Comparison of ENCODE assay signal across 9 cellular contexts in genomic region chr17:78409191-78409621, GRCh38. TPM values are rescaled to one million over a fixed set of nuclear protein-coding genes. Genes with fewer than 3 reads are reported as not detected.
DNase-seq lines count a peak whose midpoint lies in the region; ATAC-seq and TF ChIP-seq lines count a peak whose summit lies in the region.
"Had no signal": no experiment of that assay in that cellular context is flagged by ENCODE, and none has a peak within 500 bp of the region (broad histone marks: within the 10 kb centered on the region; RNA-seq: fewer than 3 reads in every experiment).

No MANE protein-coding gene starts in this region.

- peaks cover 24% of the 10 kb centered on the region for H3K4me1 ChIP-seq in CD8-positive, alpha-beta memory T cell (ENCODE audit: insufficient read depth, low read length)
- H3K4me1 ChIP-seq in lung (ENCODE audit: control insufficient read depth in 2 of 2, insufficient read depth in 2 of 2, low read length in 2 of 2): peaks cover 30 to 54% of the 10 kb centered on the region in 2 donors

- TF ChIP-seq CTCF in LNCaP clone FGC (IDR thresholded peaks at IDR 0.05; ENCODE audit: control insufficient read depth, extremely low read depth, insufficient read depth) (no peak), lung (IDR thresholded peaks at IDR 0.05; ENCODE audit: control extremely low read depth, extremely low read depth) (no peak)

- H3K36me3 Mint-ChIP-seq in CD8-positive, alpha-beta memory T cell: peaks cover 0 to 73% (median 8%) of the 10 kb centered on the region in 3 donors

- peaks cover 42 to 66% (median 51%) of the 10 kb centered on the region in 3 donors for H3K4me1 Mint-ChIP-seq in CD8-positive, alpha-beta memory T cell

- no peaks in the 10 kb centered on the region for H3K9me3 ChIP-seq in CD8-positive, alpha-beta memory T cell (ENCODE audit: low read length)
- no peaks in the 10 kb centered on the region for H3K9me3 ChIP-seq in lung (ENCODE audit: control insufficient read depth in 2 of 2, insufficient read depth in 1 of 2, low read length in 1 of 2)

- H3K9me3 Mint-ChIP-seq in CD8-positive, alpha-beta memory T cell: no peaks in the 10 kb centered on the region
- H3K9me3 Mint-ChIP-seq: dendritic cell treated with granulocyte-macrophage colony-stimulating factor and Interleukin-4, amounts not matched to agents 40 ng/mL and 50 ng/mL, for 4 days had no signal

- CTCF ChIA-PET in CD8-positive, alpha-beta memory T cell (lab: Charles Lee): interaction anchor here (1.3 kb wide), 1 partner anchor 12 kb away, joined by 3 read pairs; no protein-coding TSS in a partner anchor

- peaks cover 8% of the 10 kb centered on the region for H3K36me3 ChIP-seq in CD8-positive, alpha-beta memory T cell (ENCODE audit: insufficient read depth, low read length)
- peaks cover 2 to 37% of the 10 kb centered on the region in 2 donors for H3K36me3 ChIP-seq in lung (ENCODE audit: control insufficient read depth in 2 of 2, insufficient read depth in 2 of 2, low read length in 2 of 2)

- H3K27me3 ChIP-seq in CD8-positive, alpha-beta memory T cell (ENCODE audit: insufficient read depth, low read length, poor library complexity, severe bottlenecking): no peaks in the 10 kb centered on the region
- H3K27me3 ChIP-seq in lung (ENCODE audit: control insufficient read depth, insufficient read depth): no peaks in the 10 kb centered on the region

- H3K27ac Mint-ChIP-seq in CD8-positive, alpha-beta memory T cell: peak overlapping the region in 7 of 8 donors; percentile 51 to 91 (median 66)

- 58 to 83% methylated on average over 9 of the region's 9 CpGs for WGBS in lung, 2 donors

- H3K4me3 Mint-ChIP-seq in CD8-positive, alpha-beta memory T cell: no peak overlapping the region
- H3K4me3 Mint-ChIP-seq: dendritic cell treated with granulocyte-macrophage colony-stimulating factor and Interleukin-4, amounts not matched to agents 40 ng/mL and 50 ng/mL, for 4 days had no signal

- POLR2A ChIA-PET in CD8-positive, alpha-beta memory T cell (lab: Charles Lee): no interaction called here

- H3K27ac ChIP-seq in CD8-positive, alpha-beta memory T cell (ENCODE audit: low read depth, low read length): no peak overlapping the region
- H3K27ac ChIP-seq in lung (ENCODE audit: low read depth in 1 of 2, low read length in 1 of 2): peak overlapping the region in 1 of 2 donors; percentile 80

- DNase-seq in CD8-positive, alpha-beta memory T cell: no peak
- DNase-seq in LNCaP clone FGC (ENCODE audit: low read depth) (peak; percentile 45), SHP77 (lab: John Stamatoyannopoulos, UW) (peak; percentile 48 to 73), lung (ENCODE audit: low spot score) (peak; percentile 79), SK-N-DZ (ENCODE audit: low spot score) (no peak), foreskin melanocyte (no peak)

- no peaks in the 10 kb centered on the region for H3K27me3 Mint-ChIP-seq in CD8-positive, alpha-beta memory T cell
- H3K27me3 Mint-ChIP-seq: dendritic cell treated with granulocyte-macrophage colony-stimulating factor and Interleukin-4, amounts not matched to agents 40 ng/mL and 50 ng/mL, for 4 days had no signal

- ATAC-seq in lung (ENCODE audit: insufficient read depth, low FRiP score): no peak
- ATAC-seq in HG02981 (IDR thresholded peaks at IDR 0.05; ENCODE audit: unreplicated experiment): no peak
- ATAC-seq in HG03139 (IDR thresholded peaks at IDR 0.05; ENCODE audit: unreplicated experiment): no peak

- no peak overlapping the region for H3K4me3 ChIP-seq in CD8-positive, alpha-beta memory T cell (ENCODE audit: low read length)
- H3K4me3 ChIP-seq in LNCaP clone FGC (ENCODE audit: low read depth, low read length) (no peak overlapping the region), lung (no peak overlapping the region)

RNA-seq across cellular contexts. Expression of gene PGS1, which starts 30.8 kb away (rescaled TPM):
- 10 to 100 TPM; 48.2 to 51.5 TPM for total RNA-seq in CD8-positive, alpha-beta memory T cell
- 31.5 TPM for polyA plus RNA-seq in CD8-positive, alpha-beta memory T cell
- 100 to 1,000 TPM in 1 of 2 donors, 10 to 100 TPM in 1; 90.6 to 104 TPM for total RNA-seq in lung
- polyA plus RNA-seq in lung: 10 to 100 TPM; 44.9 to 98.0 TPM
- 49.0 and 52.4 TPM in 2 replicates for polyA plus RNA-seq in SK-N-DZ (2014; cell fraction: cytosol; rRNA removed)
- 137 and 160 TPM in 2 replicates for polyA plus RNA-seq in SK-N-DZ (2014; cell fraction: nucleus; rRNA removed)

RNA-seq across cellular contexts. Expression of gene SOCS3, which starts 49.3 kb away (rescaled TPM):
- total RNA-seq in CD8-positive, alpha-beta memory T cell: 10 to 100 TPM; 26.9 to 27.4 TPM
- 38.9 TPM for polyA plus RNA-seq in CD8-positive, alpha-beta memory T cell
- 10 to 100 TPM; 65.8 to 83.8 TPM for total RNA-seq in lung
- polyA plus RNA-seq in lung: 100 to 1,000 TPM; 143 to 545 TPM
- polyA plus RNA-seq in SK-N-DZ (2014; cell fraction: cytosol; rRNA removed): 0.40 and 0.52 TPM in 2 replicates
- 0.81 and 2.2 TPM in 2 replicates for polyA plus RNA-seq in SK-N-DZ (2014; cell fraction: nucleus; rRNA removed)

Comparison
In these comparisons a context has a peak if more than half of its experiments do, and no peak if none do; other contexts are left out.
1. DNase-seq: peak in LNCaP clone FGC (single experiment), SHP77 (2 of 2) and lung (single experiment); none in CD8-positive, alpha-beta memory T cell (0 of 5), SK-N-DZ (single experiment) and foreskin melanocyte (single experiment).